Comparison of ENCODE assay signal across 16 cellular contexts in genomic region chr19:32178401-32178800, GRCh38.
DNase-seq lines count a peak whose midpoint lies in the region; ATAC-seq and TF ChIP-seq lines count a peak whose summit lies in the region.
"Had no signal": no experiment of that assay in that cellular context is flagged by ENCODE, and none has a peak within 500 bp of the region (broad histone marks: within the 10 kb centered on the region; RNA-seq: fewer than 3 reads in every experiment).

No MANE protein-coding gene starts in this region.

- H3K4me2 ChIP-seq in GM23338, result no peak overlapping the region
- H3K4me2 ChIP-seq: A549 had no signal

- ATAC-seq in GM23338 (no peak), left lobe of liver (no peak), GM21576 (IDR thresholded peaks at IDR 0.05; ENCODE audit: unreplicated experiment) (no peak), HG02642 (IDR thresholded peaks at IDR 0.05; ENCODE audit: poor library complexity, unreplicated experiment) (no peak)
- ATAC-seq: CD8-positive, alpha-beta T cell; HepG2 had no signal

- no peaks in the 10 kb centered on the region for H4K20me1 ChIP-seq in GM23338 (replicated peaks; ENCODE audit: insufficient read depth)

- no peaks in the 10 kb centered on the region for H3F3A ChIP-seq in GM23338 (replicated peaks; ENCODE audit: low read depth)

- TF ChIP-seq CTCF in GM23338 (conservative IDR thresholded peaks at IDR 0.05; ENCODE audit: low read depth in 2 of 2), result no peak

- no peaks in the 10 kb centered on the region for H3K4me1 Mint-ChIP-seq in GM23338
- H3K4me1 Mint-ChIP-seq: CD14-positive monocyte had no signal

- DNase-seq in GM23338 (ENCODE audit: low spot score) (no peak), ecto neural progenitor cell (ENCODE audit: low spot score) (peak; percentile 21), left lobe of liver (ENCODE audit: low spot score) (peak; percentile 10), ureter (ENCODE audit: low spot score) (peak; percentile 9), RPMI8226 (no peak)
- DNase-seq: COR-L47, DND-41, GDM1, GOT3 had no signal

- peaks cover 2% of the 10 kb centered on the region; the same call in 1 of the 2 replicates for H3K9me2 ChIP-seq in GM23338 (ENCODE audit: insufficient read depth)

- no peak overlapping the region for H3K27ac Mint-ChIP-seq in GM23338
- H3K27ac Mint-ChIP-seq: CD14-positive monocyte; CD8-positive, alpha-beta T cell had no signal

- H3K36me3 ChIP-seq in GM23338 (ENCODE audit: insufficient read depth), result no peaks in the 10 kb centered on the region
- H3K36me3 ChIP-seq: HAP-1 had no signal

- H3K36me3 Mint-ChIP-seq in GM23338 (ENCODE audit: low read depth), result no peaks in the 10 kb centered on the region
- H3K36me3 Mint-ChIP-seq: CD14-positive monocyte; CD8-positive, alpha-beta T cell had no signal

- H3K27ac ChIP-seq in GM23338 (ENCODE audit: low read depth), result no peak overlapping the region
- H3K27ac ChIP-seq: A549 had no signal

- no peak overlapping the region for H3K4me3 ChIP-seq in GM23338
- H3K4me3 ChIP-seq: A549, HAP-1 had no signal

- H2AFZ ChIP-seq in GM23338, result peak overlapping the region; percentile 28; the same call in 1 of the 2 replicates

- H3K27me3 ChIP-seq in GM23338 (ENCODE audit: insufficient read depth), result no peaks in the 10 kb centered on the region

- no peaks in the 10 kb centered on the region for H3K4me1 ChIP-seq in GM23338 (ENCODE audit: insufficient read depth)
- H3K4me1 ChIP-seq: A549, HAP-1 had no signal

- H3K79me2 ChIP-seq in GM23338 (replicated peaks; ENCODE audit: insufficient read depth), result no peaks in the 10 kb centered on the region

- H3K27me3 Mint-ChIP-seq in GM23338 (ENCODE audit: insufficient read depth, low read depth, poor library complexity), result no peaks in the 10 kb centered on the region

- no peaks in the 10 kb centered on the region for H3K9me3 Mint-ChIP-seq in GM23338
- H3K9me3 Mint-ChIP-seq: CD8-positive, alpha-beta T cell had no signal

- H3K4me3 Mint-ChIP-seq in GM23338, result no peak overlapping the region
- H3K4me3 Mint-ChIP-seq: CD14-positive monocyte; CD8-positive, alpha-beta T cell had no signal

TF ChIP-seq in GM23338, 12 proteins besides CTCF, POLR2A, EP300 and RAD21:
- no peak for TF ChIP-seq ZNF114 (CRISPR knock-in tag; IDR thresholded peaks at IDR 0.05)
- no peak for TF ChIP-seq EZH2phosphoT487 (IDR thresholded peaks at IDR 0.05; ENCODE audit: unreplicated experiment)
- no peak for TF ChIP-seq STAT1 (IDR thresholded peaks at IDR 0.05; ENCODE audit: unreplicated experiment)
- TF ChIP-seq NANOG (IDR thresholded peaks at IDR 0.05; ENCODE audit: borderline replicate concordance), result no peak
- no peak for TF ChIP-seq REST (IDR thresholded peaks at IDR 0.05; ENCODE audit: unreplicated experiment)
- TF ChIP-seq ZNF462 (CRISPR knock-in tag; IDR thresholded peaks at IDR 0.05), result no peak
- no peak for TF ChIP-seq POLR2AphosphoS5 (IDR thresholded peaks at IDR 0.05; ENCODE audit: low read depth)
- TF ChIP-seq CREB1 (CRISPR knock-in tag; IDR thresholded peaks at IDR 0.05; ENCODE audit: low read depth), result no peak
- no peak for TF ChIP-seq ZNF331 (CRISPR knock-in tag; IDR thresholded peaks at IDR 0.05; ENCODE audit: low read depth)
- no peak for TF ChIP-seq ETS1 (IDR thresholded peaks at IDR 0.05)
- TF ChIP-seq EZH2 (IDR thresholded peaks at IDR 0.05; ENCODE audit: low read depth, unreplicated experiment), result no peak
- TF ChIP-seq JUNB (IDR thresholded peaks at IDR 0.05; ENCODE audit: unreplicated experiment), result no peak

Comparison
In these comparisons a context has a peak if more than half of its experiments do, and no peak if none do; other contexts are left out.
1. DNase-seq: peak in ecto neural progenitor cell (single experiment), left lobe of liver (single experiment) and ureter (single experiment); none in GM23338 (single experiment) and RPMI8226 (single experiment).